1 cellular context compared by ENCODE assay signal in the genomic region with DNA sequence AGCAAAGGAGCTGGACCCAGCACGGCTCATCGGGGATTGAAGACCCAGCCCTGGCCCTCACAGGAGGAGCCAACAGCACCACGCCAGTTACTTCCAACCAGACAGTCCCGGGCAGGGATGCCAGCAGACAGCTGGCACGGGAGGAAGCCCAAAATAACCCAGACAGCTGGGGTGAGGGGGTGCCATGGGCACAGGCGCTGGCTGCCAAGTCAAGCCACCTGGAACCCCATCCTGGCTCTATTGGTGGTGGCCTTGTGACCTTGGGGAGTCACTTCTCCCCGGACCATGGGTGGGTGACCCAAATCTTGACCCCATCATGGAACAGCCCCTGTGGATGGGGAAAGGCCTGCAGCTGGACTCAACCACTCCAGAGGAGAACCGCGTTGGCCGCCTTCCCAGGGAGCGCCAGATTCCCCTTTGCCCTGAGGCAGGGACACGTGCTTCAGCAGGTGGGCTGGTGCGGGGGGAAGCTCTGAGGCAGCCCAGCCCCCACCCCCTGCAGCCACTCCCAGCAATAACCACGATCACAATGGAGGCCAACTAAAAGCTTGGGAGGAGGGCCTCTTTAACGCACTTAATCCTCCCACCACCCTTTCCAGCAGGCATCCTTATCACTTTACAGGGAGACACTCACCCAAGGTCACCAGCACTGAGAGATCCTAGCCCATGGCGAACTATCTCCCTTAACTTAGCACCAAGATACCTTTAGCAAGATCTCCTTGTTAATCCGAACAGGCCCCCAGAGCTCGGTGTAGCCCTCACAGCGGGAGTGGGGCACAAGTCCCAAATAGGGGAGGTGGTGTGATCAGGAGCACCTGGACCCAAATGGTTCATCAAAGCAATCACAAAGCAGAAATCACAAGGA.
TF ChIP-seq lines count a peak whose summit lies in the region.

No MANE protein-coding gene starts in this region.

TF ChIP-seq in HepG2, 621 proteins besides CTCF, POLR2A, EP300 and RAD21 (continued from another document):
- TF ChIP-seq, protein P1, sequence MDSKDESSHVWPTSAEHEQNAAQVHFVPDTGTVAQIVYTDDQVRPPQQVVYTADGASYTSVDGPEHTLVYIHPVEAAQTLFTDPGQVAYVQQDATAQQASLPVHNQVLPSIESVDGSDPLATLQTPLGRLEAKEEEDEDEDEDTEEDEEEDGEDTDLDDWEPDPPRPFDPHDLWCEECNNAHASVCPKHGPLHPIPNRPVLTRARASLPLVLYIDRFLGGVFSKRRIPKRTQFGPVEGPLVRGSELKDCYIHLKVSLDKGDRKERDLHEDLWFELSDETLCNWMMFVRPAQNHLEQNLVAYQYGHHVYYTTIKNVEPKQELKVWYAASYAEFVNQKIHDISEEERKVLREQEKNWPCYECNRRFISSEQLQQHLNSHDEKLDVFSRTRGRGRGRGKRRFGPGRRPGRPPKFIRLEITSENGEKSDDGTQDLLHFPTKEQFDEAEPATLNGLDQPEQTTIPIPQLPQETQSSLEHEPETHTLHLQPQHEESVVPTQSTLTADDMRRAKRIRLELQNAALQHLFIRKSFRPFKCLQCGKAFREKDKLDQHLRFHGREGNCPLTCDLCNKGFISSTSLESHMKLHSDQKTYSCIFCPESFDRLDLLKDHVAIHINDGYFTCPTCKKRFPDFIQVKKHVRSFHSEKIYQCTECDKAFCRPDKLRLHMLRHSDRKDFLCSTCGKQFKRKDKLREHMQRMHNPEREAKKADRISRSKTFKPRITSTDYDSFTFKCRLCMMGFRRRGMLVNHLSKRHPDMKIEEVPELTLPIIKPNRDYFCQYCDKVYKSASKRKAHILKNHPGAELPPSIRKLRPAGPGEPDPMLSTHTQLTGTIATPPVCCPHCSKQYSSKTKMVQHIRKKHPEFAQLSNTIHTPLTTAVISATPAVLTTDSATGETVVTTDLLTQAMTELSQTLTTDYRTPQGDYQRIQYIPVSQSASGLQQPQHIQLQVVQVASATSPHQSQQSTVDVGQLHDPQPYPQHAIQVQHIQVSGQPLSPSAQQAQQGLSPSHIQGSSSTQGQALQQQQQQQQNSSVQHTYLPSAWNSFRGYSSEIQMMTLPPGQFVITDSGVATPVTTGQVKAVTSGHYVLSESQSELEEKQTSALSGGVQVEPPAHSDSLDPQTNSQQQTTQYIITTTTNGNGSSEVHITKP (CRISPR knock-in tag; IDR thresholded peaks at IDR 0.05; ENCODE audit: low read depth) = peak; percentile 64; the same call in 1 of the 2 replicates
- TF ChIP-seq CBX5 (CRISPR knock-in tag; IDR thresholded peaks at IDR 0.05; ENCODE audit: borderline replicate concordance) = no peak
- TF ChIP-seq SP4 (CRISPR knock-in tag; IDR thresholded peaks at IDR 0.05) = no peak
- peak; percentile 70 for TF ChIP-seq BHLHE40 (IDR thresholded peaks at IDR 0.05; ENCODE audit: low read length)
- no peak for TF ChIP-seq TARDBP (CRISPR knock-in tag; IDR thresholded peaks at IDR 0.05)
- peak; percentile 55; the same call in 1 of the 2 replicates for TF ChIP-seq ZFY (CRISPR knock-in tag; IDR thresholded peaks at IDR 0.05)
- TF ChIP-seq, protein P2, sequence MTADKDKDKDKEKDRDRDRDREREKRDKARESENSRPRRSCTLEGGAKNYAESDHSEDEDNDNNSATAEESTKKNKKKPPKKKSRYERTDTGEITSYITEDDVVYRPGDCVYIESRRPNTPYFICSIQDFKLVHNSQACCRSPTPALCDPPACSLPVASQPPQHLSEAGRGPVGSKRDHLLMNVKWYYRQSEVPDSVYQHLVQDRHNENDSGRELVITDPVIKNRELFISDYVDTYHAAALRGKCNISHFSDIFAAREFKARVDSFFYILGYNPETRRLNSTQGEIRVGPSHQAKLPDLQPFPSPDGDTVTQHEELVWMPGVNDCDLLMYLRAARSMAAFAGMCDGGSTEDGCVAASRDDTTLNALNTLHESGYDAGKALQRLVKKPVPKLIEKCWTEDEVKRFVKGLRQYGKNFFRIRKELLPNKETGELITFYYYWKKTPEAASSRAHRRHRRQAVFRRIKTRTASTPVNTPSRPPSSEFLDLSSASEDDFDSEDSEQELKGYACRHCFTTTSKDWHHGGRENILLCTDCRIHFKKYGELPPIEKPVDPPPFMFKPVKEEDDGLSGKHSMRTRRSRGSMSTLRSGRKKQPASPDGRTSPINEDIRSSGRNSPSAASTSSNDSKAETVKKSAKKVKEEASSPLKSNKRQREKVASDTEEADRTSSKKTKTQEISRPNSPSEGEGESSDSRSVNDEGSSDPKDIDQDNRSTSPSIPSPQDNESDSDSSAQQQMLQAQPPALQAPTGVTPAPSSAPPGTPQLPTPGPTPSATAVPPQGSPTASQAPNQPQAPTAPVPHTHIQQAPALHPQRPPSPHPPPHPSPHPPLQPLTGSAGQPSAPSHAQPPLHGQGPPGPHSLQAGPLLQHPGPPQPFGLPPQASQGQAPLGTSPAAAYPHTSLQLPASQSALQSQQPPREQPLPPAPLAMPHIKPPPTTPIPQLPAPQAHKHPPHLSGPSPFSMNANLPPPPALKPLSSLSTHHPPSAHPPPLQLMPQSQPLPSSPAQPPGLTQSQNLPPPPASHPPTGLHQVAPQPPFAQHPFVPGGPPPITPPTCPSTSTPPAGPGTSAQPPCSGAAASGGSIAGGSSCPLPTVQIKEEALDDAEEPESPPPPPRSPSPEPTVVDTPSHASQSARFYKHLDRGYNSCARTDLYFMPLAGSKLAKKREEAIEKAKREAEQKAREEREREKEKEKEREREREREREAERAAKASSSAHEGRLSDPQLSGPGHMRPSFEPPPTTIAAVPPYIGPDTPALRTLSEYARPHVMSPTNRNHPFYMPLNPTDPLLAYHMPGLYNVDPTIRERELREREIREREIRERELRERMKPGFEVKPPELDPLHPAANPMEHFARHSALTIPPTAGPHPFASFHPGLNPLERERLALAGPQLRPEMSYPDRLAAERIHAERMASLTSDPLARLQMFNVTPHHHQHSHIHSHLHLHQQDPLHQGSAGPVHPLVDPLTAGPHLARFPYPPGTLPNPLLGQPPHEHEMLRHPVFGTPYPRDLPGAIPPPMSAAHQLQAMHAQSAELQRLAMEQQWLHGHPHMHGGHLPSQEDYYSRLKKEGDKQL (CRISPR knock-in tag; IDR thresholded peaks at IDR 0.05; ENCODE audit: low read depth) = no peak
- TF ChIP-seq, protein P3, sequence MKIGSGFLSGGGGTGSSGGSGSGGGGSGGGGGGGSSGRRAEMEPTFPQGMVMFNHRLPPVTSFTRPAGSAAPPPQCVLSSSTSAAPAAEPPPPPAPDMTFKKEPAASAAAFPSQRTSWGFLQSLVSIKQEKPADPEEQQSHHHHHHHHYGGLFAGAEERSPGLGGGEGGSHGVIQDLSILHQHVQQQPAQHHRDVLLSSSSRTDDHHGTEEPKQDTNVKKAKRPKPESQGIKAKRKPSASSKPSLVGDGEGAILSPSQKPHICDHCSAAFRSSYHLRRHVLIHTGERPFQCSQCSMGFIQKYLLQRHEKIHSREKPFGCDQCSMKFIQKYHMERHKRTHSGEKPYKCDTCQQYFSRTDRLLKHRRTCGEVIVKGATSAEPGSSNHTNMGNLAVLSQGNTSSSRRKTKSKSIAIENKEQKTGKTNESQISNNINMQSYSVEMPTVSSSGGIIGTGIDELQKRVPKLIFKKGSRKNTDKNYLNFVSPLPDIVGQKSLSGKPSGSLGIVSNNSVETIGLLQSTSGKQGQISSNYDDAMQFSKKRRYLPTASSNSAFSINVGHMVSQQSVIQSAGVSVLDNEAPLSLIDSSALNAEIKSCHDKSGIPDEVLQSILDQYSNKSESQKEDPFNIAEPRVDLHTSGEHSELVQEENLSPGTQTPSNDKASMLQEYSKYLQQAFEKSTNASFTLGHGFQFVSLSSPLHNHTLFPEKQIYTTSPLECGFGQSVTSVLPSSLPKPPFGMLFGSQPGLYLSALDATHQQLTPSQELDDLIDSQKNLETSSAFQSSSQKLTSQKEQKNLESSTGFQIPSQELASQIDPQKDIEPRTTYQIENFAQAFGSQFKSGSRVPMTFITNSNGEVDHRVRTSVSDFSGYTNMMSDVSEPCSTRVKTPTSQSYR (CRISPR knock-in tag; IDR thresholded peaks at IDR 0.05; ENCODE audit: borderline replicate concordance) = peak; percentile 81; the same call in 1 of the 2 replicates
- TF ChIP-seq ZBTB20 (CRISPR knock-in tag; IDR thresholded peaks at IDR 0.05; ENCODE audit: borderline replicate concordance, low read depth) = no peak
- no peak for TF ChIP-seq LCORL (IDR thresholded peaks at IDR 0.05)
- peak; percentile 59; the same call in 1 of the 2 replicates for TF ChIP-seq LCORL (CRISPR knock-in tag; IDR thresholded peaks at IDR 0.05)
- TF ChIP-seq ZSCAN21 (CRISPR knock-in tag; IDR thresholded peaks at IDR 0.05; ENCODE audit: borderline replicate concordance) = peak; percentile 76; the same call in 1 of the 2 replicates
- peak; percentile 56; the same call in 1 of the 2 replicates for TF ChIP-seq KDM5B (CRISPR knock-in tag; IDR thresholded peaks at IDR 0.05; ENCODE audit: borderline replicate concordance)
- 0 out of 2 replicates have a peak, but pooled peaks have one; percentile 33 for TF ChIP-seq TBX2 (CRISPR knock-in tag; IDR thresholded peaks at IDR 0.05; ENCODE audit: borderline replicate concordance)
- no peak for TF ChIP-seq GTF3A (CRISPR knock-in tag; conservative IDR thresholded peaks at IDR 0.05)
- 0 out of 2 replicates have a peak, but pooled peaks have one; percentile 37 for TF ChIP-seq PPARG (CRISPR knock-in tag; conservative IDR thresholded peaks at IDR 0.05)
- TF ChIP-seq ZIK1 (CRISPR knock-in tag; IDR thresholded peaks at IDR 0.05; ENCODE audit: borderline replicate concordance, low read depth) = 0 out of 2 replicates have a peak, but pooled peaks have one; percentile 71
- TF ChIP-seq, protein P4, sequence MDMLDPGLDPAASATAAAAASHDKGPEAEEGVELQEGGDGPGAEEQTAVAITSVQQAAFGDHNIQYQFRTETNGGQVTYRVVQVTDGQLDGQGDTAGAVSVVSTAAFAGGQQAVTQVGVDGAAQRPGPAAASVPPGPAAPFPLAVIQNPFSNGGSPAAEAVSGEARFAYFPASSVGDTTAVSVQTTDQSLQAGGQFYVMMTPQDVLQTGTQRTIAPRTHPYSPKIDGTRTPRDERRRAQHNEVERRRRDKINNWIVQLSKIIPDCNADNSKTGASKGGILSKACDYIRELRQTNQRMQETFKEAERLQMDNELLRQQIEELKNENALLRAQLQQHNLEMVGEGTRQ (IDR thresholded peaks at IDR 0.05; ENCODE audit: low read depth, low read length) = no peak
- TF ChIP-seq, protein P4 (CRISPR knock-in tag; IDR thresholded peaks at IDR 0.05; ENCODE audit: borderline replicate concordance) = no peak
- TF ChIP-seq, protein P5, sequence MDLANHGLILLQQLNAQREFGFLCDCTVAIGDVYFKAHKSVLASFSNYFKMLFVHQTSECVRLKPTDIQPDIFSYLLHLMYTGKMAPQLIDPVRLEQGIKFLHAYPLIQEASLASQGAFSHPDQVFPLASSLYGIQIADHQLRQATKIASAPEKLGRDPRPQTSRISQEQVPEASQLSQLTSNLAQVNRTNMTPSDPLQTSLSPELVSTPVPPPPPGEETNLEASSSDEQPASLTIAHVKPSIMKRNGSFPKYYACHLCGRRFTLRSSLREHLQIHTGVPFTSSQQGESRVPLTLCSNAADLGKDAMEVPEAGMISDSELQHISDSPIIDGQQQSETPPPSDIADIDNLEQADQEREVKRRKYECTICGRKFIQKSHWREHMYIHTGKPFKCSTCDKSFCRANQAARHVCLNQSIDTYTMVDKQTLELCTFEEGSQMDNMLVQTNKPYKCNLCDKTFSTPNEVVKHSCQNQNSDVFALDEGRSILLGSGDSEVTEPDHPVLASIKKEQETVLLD (CRISPR knock-in tag; IDR thresholded peaks at IDR 0.05; ENCODE audit: low read depth) = no peak
- TF ChIP-seq ASH2L (IDR thresholded peaks at IDR 0.05; ENCODE audit: insufficient read length, low read depth, low read length) = peak; percentile 8
- no peak for TF ChIP-seq ZSCAN31 (CRISPR knock-in tag; IDR thresholded peaks at IDR 0.05; ENCODE audit: low read depth)
- TF ChIP-seq ZNF788 (CRISPR knock-in tag; IDR thresholded peaks at IDR 0.05; ENCODE audit: borderline replicate concordance) = no peak
- no peak for TF ChIP-seq ZFP36L1 (CRISPR knock-in tag; IDR thresholded peaks at IDR 0.05)
- TF ChIP-seq, protein P6, sequence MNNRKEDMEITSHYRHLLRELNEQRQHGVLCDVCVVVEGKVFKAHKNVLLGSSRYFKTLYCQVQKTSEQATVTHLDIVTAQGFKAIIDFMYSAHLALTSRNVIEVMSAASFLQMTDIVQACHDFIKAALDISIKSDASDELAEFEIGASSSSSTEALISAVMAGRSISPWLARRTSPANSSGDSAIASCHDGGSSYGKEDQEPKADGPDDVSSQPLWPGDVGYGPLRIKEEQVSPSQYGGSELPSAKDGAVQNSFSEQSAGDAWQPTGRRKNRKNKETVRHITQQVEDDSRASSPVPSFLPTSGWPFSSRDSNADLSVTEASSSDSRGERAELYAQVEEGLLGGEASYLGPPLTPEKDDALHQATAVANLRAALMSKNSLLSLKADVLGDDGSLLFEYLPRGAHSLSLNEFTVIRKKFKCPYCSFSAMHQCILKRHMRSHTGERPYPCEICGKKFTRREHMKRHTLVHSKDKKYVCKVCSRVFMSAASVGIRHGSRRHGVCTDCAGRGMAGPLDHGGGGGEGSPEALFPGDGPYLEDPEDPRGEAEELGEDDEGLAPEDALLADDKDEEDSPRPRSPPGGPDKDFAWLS (CRISPR knock-in tag; IDR thresholded peaks at IDR 0.05; ENCODE audit: borderline replicate concordance) = no peak
- no peak for TF ChIP-seq ZNF451 (CRISPR knock-in tag; IDR thresholded peaks at IDR 0.05)
